In the genomic region with DNA sequence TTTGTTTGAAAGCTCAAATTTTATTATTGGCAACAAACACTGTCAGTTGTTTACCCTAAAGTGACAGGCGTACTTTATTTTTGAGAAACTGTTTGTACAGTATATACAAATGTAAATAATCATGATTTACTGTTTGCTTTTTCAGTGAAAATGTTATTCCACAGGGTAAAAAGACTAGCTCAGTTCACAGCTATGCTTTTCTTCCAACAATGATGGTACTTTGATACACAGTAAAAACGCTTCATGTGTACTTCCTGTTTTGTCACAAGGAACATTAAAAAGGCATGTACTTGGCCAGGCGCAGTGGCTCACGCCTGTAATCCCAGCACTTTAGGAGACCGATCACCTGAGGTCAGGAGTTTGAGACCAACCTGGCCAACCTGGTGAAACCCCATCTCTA, we compare ENCODE assay signal across 21 cellular contexts. TPM values are rescaled to one million over a fixed set of nuclear protein-coding genes. Genes with fewer than 3 reads are reported as not detected.
DNase-seq lines count a peak whose midpoint lies in the region; ATAC-seq and TF ChIP-seq lines count a peak whose summit lies in the region.
"Had no signal": no experiment of that assay in that cellular context is flagged by ENCODE, and none has a peak within 500 bp of the region (broad histone marks: within the 10 kb centered on the region; RNA-seq: fewer than 3 reads in every experiment).

No MANE protein-coding gene starts in this region.

- no peak for TF ChIP-seq CTCF in LNCaP clone FGC (IDR thresholded peaks at IDR 0.05; ENCODE audit: control insufficient read depth, extremely low read depth, insufficient read depth)

- peaks cover 37 to 51% (median 47%) of the 10 kb centered on the region in 3 donors for H3K4me1 Mint-ChIP-seq in T-cell
- H3K4me1 Mint-ChIP-seq: B cell, H9 had no signal

- H3K36me3 Mint-ChIP-seq in T-cell = peaks cover 28% of the 10 kb centered on the region

- H3K27me3 Mint-ChIP-seq in T-cell = no peaks in the 10 kb centered on the region
- H3K27me3 Mint-ChIP-seq: B cell had no signal

- POLR2A ChIA-PET in T-cell (lab: Charles Lee) = no interaction called here

- H3K27ac ChIP-seq in cingulate gyrus (ENCODE audit: low read depth, low read length) (peak overlapping the region; percentile 76), substantia nigra (ENCODE audit: low read depth, low read length, poor library complexity, severe bottlenecking) (peak overlapping the region; percentile 21)
- H3K27ac ChIP-seq: SK-N-MC had no signal

- peak overlapping the region; percentile 39; the same call in 1 of the 2 replicates for H3K4me3 ChIP-seq in LNCaP clone FGC (ENCODE audit: low read depth, low read length)
- H3K4me3 ChIP-seq: GM12878, K562, SK-N-MC had no signal

- H3K9me3 Mint-ChIP-seq in T-cell = peaks cover 0 to 4% (median 0%) of the 10 kb centered on the region in 3 donors
- H3K9me3 Mint-ChIP-seq: H9; T-helper 2 cell treated with Interferon-gamma antibody and Interleukin-4, amounts not matched to agents 5 μg/mL and 100 μg/mL, for 36 hours had no signal

- DNase-seq in NCI-H1092 treated with DMSO at 0.1 percent for 48 hours (lab: John Stamatoyannopoulos, UW) = peak; percentile 4
- DNase-seq in NCI-H1092 (lab: John Stamatoyannopoulos, UW) = no peak
- peak; percentile 68 for DNase-seq in LNCaP clone FGC (ENCODE audit: low read depth)
- no peak for DNase-seq in substantia nigra (lab: John Stamatoyannopoulos, UW)
- DNase-seq in T-cell = no peak
- no peak for DNase-seq in NCI-H1436 (lab: John Stamatoyannopoulos, UW)
- DNase-seq: 8988T, DMS 273 treated with DMSO at 0.1 percent for 48 hours, GF-D8, H9, NCI-H146, NCI-H226, NCI-H524 treated with DMSO at 0.1 percent for 48 hours, OCI-M1 had no signal

- no peak overlapping the region for H3K27ac Mint-ChIP-seq in T-cell
- H3K27ac Mint-ChIP-seq: B cell; T-helper 2 cell treated with Interferon-gamma antibody and Interleukin-4, amounts not matched to agents 5 μg/mL and 100 μg/mL, for 36 hours had no signal

- CTCF ChIA-PET in T-cell (lab: Charles Lee) = no interaction called here

- no peak overlapping the region for H3K4me3 Mint-ChIP-seq in T-cell
- H3K4me3 Mint-ChIP-seq: B cell; H9; T-helper 2 cell treated with Interferon-gamma antibody and Interleukin-4, amounts not matched to agents 5 μg/mL and 100 μg/mL, for 36 hours had no signal

- no peak for ATAC-seq in T-cell (replicated peaks in 1 of 4)
- ATAC-seq in HG03045 (IDR thresholded peaks at IDR 0.05; ENCODE audit: unreplicated experiment) = no peak
- ATAC-seq: GM12878, K562 had no signal

RNA-seq across cellular contexts. Expression of gene MON2, which starts 53.7 kb away (rescaled TPM):
- 10 to 100 TPM; 61.2 to 73.2 (median 66.5) TPM for total RNA-seq in T-cell

Comparison
In these comparisons a context has a peak if more than half of its experiments do, and no peak if none do; other contexts are left out.
1. DNase-seq: peak in NCI-H1092 treated with DMSO at 0.1 percent for 48 hours (single experiment) and LNCaP clone FGC (single experiment); none in NCI-H1092 (single experiment), substantia nigra (0 of 49), T-cell (0 of 34) and NCI-H1436 (single experiment).